In genomic region chr9:77981332-77981731, GRCh38 we compare ENCODE assay signal across 8 cellular contexts. TPM values are rescaled to one million over a fixed set of nuclear protein-coding genes. Genes with fewer than 3 reads are reported as not detected.
DNase-seq lines count a peak whose midpoint lies in the region; ATAC-seq and TF ChIP-seq lines count a peak whose summit lies in the region.

No MANE protein-coding gene starts in this region.

- H3K4me1 ChIP-seq in MM.1S (ENCODE audit: low read length), result peaks cover 23% of the 10 kb centered on the region
- H3K4me1 ChIP-seq in mucosa of descending colon (ENCODE audit: low read depth), result peaks cover 70% of the 10 kb centered on the region

- intact Hi-C loops in MCF 10A (cut with micrococcal nuclease), result no loop called here
- intact Hi-C loops in mucosa of descending colon (cut with DNase I, micrococcal nuclease), result no loop called here

- no TSS peak for BruUV-seq in MCF 10A (replicated peaks; lab: Mats Ljungman, UMichigan)

- peak overlapping the region; percentile 8 for H3K4me3 Mint-ChIP-seq in MCF 10A (ENCODE audit: unreplicated experiment)

- no peaks in the 10 kb centered on the region for H3K79me2 ChIP-seq in MM.1S (ENCODE audit: low read length)

- H3K4me3 ChIP-seq in GM06990 (replicated peaks; ENCODE audit: low read depth, low read length), result no peak overlapping the region
- no peak overlapping the region for H3K4me3 ChIP-seq in MM.1S (ENCODE audit: low read length)
- no peak overlapping the region for H3K4me3 ChIP-seq in mucosa of descending colon

- no peaks in the 10 kb centered on the region for H3F3A ChIP-seq in MM.1S (ENCODE audit: insufficient read depth, low read length)

- POLR2A ChIA-PET in MCF 10A (lab: Yijun Ruan, JAX), result interaction anchor here (0.6 to 3.4 kb wide), 15 partner anchors 9 to 159 kb away, joined by 3 to 30 read pairs (median 4); partner anchors contain the start of gene GNAQ

- H3K27me3 ChIP-seq in GM06990 (replicated peaks; ENCODE audit: control insufficient read depth, insufficient read depth, low read length) (no peaks in the 10 kb centered on the region), MM.1S (replicated peaks; ENCODE audit: insufficient read depth, low read length) (no peaks in the 10 kb centered on the region)

- peak overlapping the region; percentile 35; the same call in 1 of the 2 replicates for H3K4me2 ChIP-seq in MM.1S (ENCODE audit: low read depth, low read length)

- H2AFZ ChIP-seq in MM.1S (ENCODE audit: low read length), result peak overlapping the region; percentile 17; the same call in 1 of the 2 replicates

- H3K36me3 ChIP-seq in GM06990 (ENCODE audit: control insufficient read depth, insufficient read depth, low read length) (no peaks in the 10 kb centered on the region), MM.1S (replicated peaks; ENCODE audit: insufficient read depth, low read length) (no peaks in the 10 kb centered on the region), mucosa of descending colon (ENCODE audit: low read depth) (no peaks in the 10 kb centered on the region)

- H3K36me3 Mint-ChIP-seq in MCF 10A (ENCODE audit: insufficient read depth, unreplicated experiment), result no peaks in the 10 kb centered on the region

- no peaks in the 10 kb centered on the region for H4K20me1 ChIP-seq in MM.1S (ENCODE audit: insufficient read depth, low read length)

- peak; percentile 88 for ATAC-seq in mucosa of descending colon
- no peak for ATAC-seq in HG02981 (IDR thresholded peaks at IDR 0.05; ENCODE audit: unreplicated experiment)

- H3K9me3 Mint-ChIP-seq in MCF 10A (ENCODE audit: unreplicated experiment), result no peaks in the 10 kb centered on the region

- peaks cover 35% of the 10 kb centered on the region for H3K4me1 Mint-ChIP-seq in MCF 10A (ENCODE audit: insufficient read depth, unreplicated experiment)

- no peaks in the 10 kb centered on the region for H3K9me3 ChIP-seq in MM.1S (replicated peaks; ENCODE audit: insufficient read depth, low read length)
- H3K9me3 ChIP-seq in mucosa of descending colon, result no peaks in the 10 kb centered on the region

- no peaks in the 10 kb centered on the region for H3K27me3 Mint-ChIP-seq in MCF 10A (ENCODE audit: insufficient read depth, unreplicated experiment)

- DNase-seq in GM06990 (ENCODE audit: extremely low read depth, insufficient read length) (peak; percentile 33), MM.1S (peak; percentile 57), MCF 10A (ENCODE audit: unreplicated experiment) (peak; percentile 82), mucosa of descending colon (peak; percentile 79 to 83 (median 81)), NCI-H1092 (lab: John Stamatoyannopoulos, UW) (no peak), GM03348 (ENCODE audit: low spot score) (no peak), HuH-7.5 (ENCODE audit: low spot score) (no peak)

- TF ChIP-seq CTCF in GM06990 (IDR thresholded peaks at IDR 0.05; ENCODE audit: insufficient read depth, low read length, poor library complexity, severe bottlenecking) (no peak), MM.1S (IDR thresholded peaks at IDR 0.05; ENCODE audit: low read length) (no peak), MCF 10A (IDR thresholded peaks at IDR 0.05; ENCODE audit: unreplicated experiment) (no peak), mucosa of descending colon (IDR thresholded peaks at IDR 0.05) (no peak)

- CTCF ChIA-PET in MCF 10A (lab: Yijun Ruan, JAX), result interaction anchor here (1.0 to 2.6 kb wide), 7 partner anchors 9 to 140 kb away, joined by 3 to 11 read pairs (median 5); no protein-coding TSS in a partner anchor

- peak overlapping the region; percentile 70 for H3K27ac Mint-ChIP-seq in MCF 10A (ENCODE audit: low read depth, unreplicated experiment)

- no peak overlapping the region for H3K9ac ChIP-seq in MM.1S (ENCODE audit: low read length)

- no peaks in the 10 kb centered on the region for H3K9me2 ChIP-seq in MM.1S (replicated peaks; ENCODE audit: insufficient read depth, low read length)

- H3K27ac ChIP-seq in MM.1S (ENCODE audit: low read length), result no peak overlapping the region; the same call in 1 of the 2 replicates

RNA-seq across cellular contexts. Expression of gene GNAQ, which starts 50.3 kb away (rescaled TPM):
- total RNA-seq in MCF 10A (2022) (38.1 and 38.2 TPM in 2 replicates), mucosa of descending colon (100 to 1,000 TPM in 2 of 3 donors, 10 to 100 TPM in 1; 95.9 to 115 (median 104) TPM)

Comparison
In these comparisons a context has a peak if more than half of its experiments do, and no peak if none do; other contexts are left out.
1. DNase-seq: peak in GM06990 (single experiment), MM.1S (single experiment), MCF 10A (single experiment) and mucosa of descending colon (3 of 3); none in NCI-H1092 (single experiment), GM03348 (single experiment) and HuH-7.5 (single experiment).